Comparison of ENCODE assay signal across 9 cellular contexts in genomic region chr1:58395355-58395754, GRCh38.
DNase-seq lines count a peak whose midpoint lies in the region; ATAC-seq and TF ChIP-seq lines count a peak whose summit lies in the region.
"Had no signal": no experiment of that assay in that cellular context is flagged by ENCODE, and none has a peak within 500 bp of the region (broad histone marks: within the 10 kb centered on the region; RNA-seq: fewer than 3 reads in every experiment).

No MANE protein-coding gene starts in this region.

- H3K9me3 ChIP-seq in AG04450 (ENCODE audit: control insufficient read depth, insufficient read depth, low read length), result no peaks in the 10 kb centered on the region

- no peaks in the 10 kb centered on the region for H3K36me3 Mint-ChIP-seq in activated CD4-positive, alpha-beta T cell treated with anti-CD3 and anti-CD28 coated beads, Interleukin-2, amount 10 ng/mL, durations not matched to agents 24 days and 14 days (ENCODE audit: low read depth)
- H3K36me3 Mint-ChIP-seq in activated naive CD4-positive, alpha-beta T cell treated with anti-CD3 and anti-CD28 coated beads, Interleukin-2, amount 50 U/mL, for 72 hours, result no peaks in the 10 kb centered on the region

- CTCF ChIA-PET in AG04450 (lab: Charles Lee), result no interaction called here

- POLR2A ChIA-PET in AG04450 (lab: Yijun Ruan, JAX), result no interaction called here

- H3K27me3 ChIP-seq in AG04450 (ENCODE audit: control insufficient read depth, insufficient read depth, low read length), result no peaks in the 10 kb centered on the region

- no peak for ATAC-seq in activated naive CD4-positive, alpha-beta T cell treated with anti-CD3 and anti-CD28 coated beads, Interleukin-2, amount 50 U/mL, for 72 hours
- ATAC-seq: activated CD8-positive, alpha-beta T cell treated with anti-CD3 and anti-CD28 coated beads, Interleukin-2, amount 10 ng/mL, durations not matched to agents 7 days and 5 days had no signal

- DNase-seq in AG04450 (ENCODE audit: low read depth, low spot score) (peak; percentile 78), HT1080 (ENCODE audit: low read depth) (peak; percentile 95), amniotic epithelial cell (ENCODE audit: low read depth) (peak; percentile 77), iPS-NIHi7 (ENCODE audit: extremely low spot score) (peak; percentile 45), NCI-H748 treated with DMSO at 0.1 percent for 48 hours (lab: John Stamatoyannopoulos, UW) (no peak), NCI-H345 (lab: John Stamatoyannopoulos, UW) (no peak)
- no peak for DNase-seq in activated CD4-positive, alpha-beta T cell treated with anti-CD3 and anti-CD28 coated beads, Interleukin-2, amount 10 ng/mL, durations not matched to agents 24 days and 14 days
- DNase-seq in activated naive CD4-positive, alpha-beta T cell treated with anti-CD3 and anti-CD28 coated beads, Interleukin-2, amount 50 U/mL, for 72 hours (ENCODE audit: low spot score in 2 of 2), result no peak
- DNase-seq: activated CD8-positive, alpha-beta T cell treated with anti-CD3 and anti-CD28 coated beads, Interleukin-2, amount 10 ng/mL, durations not matched to agents 7 days and 5 days had no signal

- no peaks in the 10 kb centered on the region for H3K4me1 Mint-ChIP-seq in activated CD4-positive, alpha-beta T cell treated with anti-CD3 and anti-CD28 coated beads, Interleukin-2, amount 10 ng/mL, durations not matched to agents 24 days and 14 days

- H3K4me3 Mint-ChIP-seq in activated CD4-positive, alpha-beta T cell treated with anti-CD3 and anti-CD28 coated beads, Interleukin-2, amount 10 ng/mL, durations not matched to agents 24 days and 14 days, result no peak overlapping the region
- H3K4me3 Mint-ChIP-seq: activated CD8-positive, alpha-beta T cell treated with anti-CD3 and anti-CD28 coated beads, Interleukin-2, amount 10 ng/mL, durations not matched to agents 7 days and 5 days had no signal

- H3K27ac ChIP-seq in AG04450 (ENCODE audit: low read depth, low read length), result peak overlapping the region; percentile 80

- no peak overlapping the region for H3K27ac Mint-ChIP-seq in activated CD4-positive, alpha-beta T cell treated with anti-CD3 and anti-CD28 coated beads, Interleukin-2, amount 10 ng/mL, durations not matched to agents 24 days and 14 days
- H3K27ac Mint-ChIP-seq in activated naive CD4-positive, alpha-beta T cell treated with anti-CD3 and anti-CD28 coated beads, Interleukin-2, amount 50 U/mL, for 72 hours, result no peak overlapping the region
- H3K27ac Mint-ChIP-seq: activated CD8-positive, alpha-beta T cell treated with anti-CD3 and anti-CD28 coated beads, Interleukin-2, amount 10 ng/mL, durations not matched to agents 7 days and 5 days had no signal

- H3K9me3 Mint-ChIP-seq in activated CD4-positive, alpha-beta T cell treated with anti-CD3 and anti-CD28 coated beads, Interleukin-2, amount 10 ng/mL, durations not matched to agents 24 days and 14 days, result no peaks in the 10 kb centered on the region
- no peaks in the 10 kb centered on the region for H3K9me3 Mint-ChIP-seq in activated naive CD4-positive, alpha-beta T cell treated with anti-CD3 and anti-CD28 coated beads, Interleukin-2, amount 50 U/mL, for 72 hours

- H3K4me3 ChIP-seq in AG04450 (ENCODE audit: low read depth, low read length), result no peak overlapping the region

- no peaks in the 10 kb centered on the region for H3K27me3 Mint-ChIP-seq in activated CD4-positive, alpha-beta T cell treated with anti-CD3 and anti-CD28 coated beads, Interleukin-2, amount 10 ng/mL, durations not matched to agents 24 days and 14 days

- no peak for TF ChIP-seq CTCF in AG04450 (IDR thresholded peaks at IDR 0.05; ENCODE audit: low read depth, low read length)

- intact Hi-C loops in activated CD4-positive, alpha-beta T cell treated with anti-CD3 and anti-CD28 coated beads, Interleukin-2, amount 10 ng/mL, durations not matched to agents 24 days and 14 days (cut with micrococcal nuclease), result no loop called here

Comparison
In these comparisons a context has a peak if more than half of its experiments do, and no peak if none do; other contexts are left out.
1. DNase-seq: peak in AG04450 (single experiment), HT1080 (single experiment), amniotic epithelial cell (single experiment) and iPS-NIHi7 (single experiment); none in activated CD4-positive, alpha-beta T cell treated with anti-CD3 and anti-CD28 coated beads, Interleukin-2, amount 10 ng/mL, durations not matched to agents 24 days and 14 days (single experiment), activated naive CD4-positive, alpha-beta T cell treated with anti-CD3 and anti-CD28 coated beads, Interleukin-2, amount 50 U/mL, for 72 hours (0 of 2), NCI-H748 treated with DMSO at 0.1 percent for 48 hours (single experiment) and NCI-H345 (single experiment).